22 cellular contexts compared by ENCODE assay signal in genomic region chr5:142330444-142330843, GRCh38. TPM values are rescaled to one million over a fixed set of nuclear protein-coding genes. Genes with fewer than 3 reads are reported as not detected.
DNase-seq lines count a peak whose midpoint lies in the region; ATAC-seq, FAIRE-seq and TF ChIP-seq lines count a peak whose summit lies in the region.
"Had no signal": no experiment of that assay in that cellular context is flagged by ENCODE, and none has a peak within 500 bp of the region (broad histone marks: within the 10 kb centered on the region; RNA-seq: fewer than 3 reads in every experiment).

No MANE protein-coding gene starts in this region.

- TF ChIP-seq POLR2A in HCT116 (IDR thresholded peaks at IDR 0.05; ENCODE audit: borderline replicate concordance, extremely low read depth, insufficient read depth, insufficient read length) (no peak), K562 (conservative IDR thresholded peaks at IDR 0.05) (no peak)

- no peak for DNase-seq in GM23338 (ENCODE audit: low spot score)
- no peak for DNase-seq in HCT116 (ENCODE audit: low read depth, low spot score)
- DNase-seq in K562 (ENCODE audit: extremely low read depth in 1 of 4, low spot score in 3 of 4) = no peak
- DNase-seq in activated CD4-positive, alpha-beta T cell treated with anti-CD3 and anti-CD28 coated beads for 48 hours = no peak
- DNase-seq in NCI-H1048 (lab: John Stamatoyannopoulos, UW) = no peak
- DNase-seq: AML-193; Caco-2; Calu3; CD4-positive, alpha-beta T cell; CD8-positive, alpha-beta T cell; DMS79 treated with DMSO at 0.1 percent for 48 hours; GF-D8 had no signal

- no peaks in the 10 kb centered on the region for H3K36me3 ChIP-seq in GM23338 (ENCODE audit: insufficient read depth)
- H3K36me3 ChIP-seq in HCT116 (ENCODE audit: control insufficient read depth in 1 of 2, insufficient read depth in 2 of 2, low read length in 2 of 2) = no peaks in the 10 kb centered on the region
- no peaks in the 10 kb centered on the region for H3K36me3 ChIP-seq in K562 (ENCODE audit: control insufficient read depth, insufficient read depth, low read length)
- H3K36me3 ChIP-seq: BLaER1 treated with 17β-estradiol and CSF1 and Interleukin-3, amounts not matched to agents 10 nM and 100 nM had no signal

- H3F3A ChIP-seq in GM23338 (replicated peaks; ENCODE audit: low read depth) = peaks cover 28% of the 10 kb centered on the region

- peaks cover 4% of the 10 kb centered on the region; the same call in 2 of the 3 replicates for H3K36me3 Mint-ChIP-seq in GM23338 (ENCODE audit: low read depth)
- H3K36me3 Mint-ChIP-seq: CD8-positive, alpha-beta T cell had no signal

- intact Hi-C loops in HCT116 (cut with micrococcal nuclease) = no loop called here
- intact Hi-C loops in K562 (cut with micrococcal nuclease) = no loop called here

- H3K4me2 ChIP-seq in GM23338 (0 out of 2 replicates have a peak overlapping the region, but pooled peaks have one; percentile 52), HCT116 (ENCODE audit: low read length) (no peak overlapping the region), K562 (ENCODE audit: insufficient read depth, low read length) (no peak overlapping the region)
- H3K4me2 ChIP-seq: A549; BLaER1 treated with 17β-estradiol and CSF1 and Interleukin-3, amounts not matched to agents 10 nM and 100 nM had no signal

- TF ChIP-seq CTCF in GM23338 (conservative IDR thresholded peaks at IDR 0.05; ENCODE audit: low read depth in 2 of 2) (no peak), HCT116 (IDR thresholded peaks at IDR 0.05 in 2 of 3, conservative IDR thresholded peaks at IDR 0.05 in 1 of 3; ENCODE audit: borderline replicate concordance in 1 of 3, insufficient read depth in 1 of 3, low read depth in 2 of 3, low read length in 2 of 3) (no peak), K562 (IDR thresholded peaks at IDR 0.05 in 2 of 3, conservative IDR thresholded peaks at IDR 0.05 in 1 of 3; ENCODE audit: insufficient read depth in 2 of 3, low read depth in 1 of 3, low read length in 3 of 3) (no peak)

- H3K4me3 Mint-ChIP-seq in GM23338 = no peak overlapping the region
- H3K4me3 Mint-ChIP-seq: B cell; CD4-positive, alpha-beta T cell; CD8-positive, alpha-beta T cell had no signal

- H2AFZ ChIP-seq in GM23338 = no peak overlapping the region
- H2AFZ ChIP-seq in HCT116 (ENCODE audit: low read depth, low read length, poor library complexity, severe bottlenecking) = no peak overlapping the region
- H2AFZ ChIP-seq in K562 (ENCODE audit: low read depth, low read length) = no peak overlapping the region

- H3K27me3 ChIP-seq in GM23338 (ENCODE audit: insufficient read depth) = no peaks in the 10 kb centered on the region
- H3K27me3 ChIP-seq in HCT116 (ENCODE audit: insufficient read depth, low read length) = no peaks in the 10 kb centered on the region
- H3K27me3 ChIP-seq in K562 (ENCODE audit: control insufficient read depth in 2 of 2, insufficient read depth in 2 of 2, low read length in 2 of 2) = no peaks in the 10 kb centered on the region

- H3K9me2 ChIP-seq in GM23338 (ENCODE audit: insufficient read depth) (peaks cover 6% of the 10 kb centered on the region), HCT116 (ENCODE audit: insufficient read depth) (no peaks in the 10 kb centered on the region)

- RAD21 ChIA-PET in HCT116 (lab: Charles Lee; ENCODE audit: low non-redundant PET in 1 of 2, low total read pairs in 2 of 2, uncharacterized antibody in 2 of 2, unreplicated experiment in 2 of 2) = no interaction called here

- CTCF ChIA-PET in HCT116 (lab: Charles Lee) = no interaction called here
- CTCF ChIA-PET in K562 (lab: Yijun Ruan, JAX; ENCODE audit: low intra/inter-chr PET ratio) = no interaction called here

- H3K79me2 ChIP-seq in GM23338 (replicated peaks; ENCODE audit: insufficient read depth) = peaks cover 39% of the 10 kb centered on the region
- H3K79me2 ChIP-seq in HCT116 (ENCODE audit: insufficient read depth, low read length) = peaks cover 50% of the 10 kb centered on the region
- H3K79me2 ChIP-seq in K562 (ENCODE audit: control insufficient read depth, insufficient read depth, low read length) = peaks cover 17% of the 10 kb centered on the region; the same call in 2 of the 3 replicates

- peaks cover 39% of the 10 kb centered on the region for H3K4me1 ChIP-seq in GM23338 (ENCODE audit: insufficient read depth)
- H3K4me1 ChIP-seq in HCT116 (ENCODE audit: control insufficient read depth in 1 of 2, insufficient read depth in 2 of 2, low read length in 2 of 2) = peaks cover 49 to 77% of the 10 kb centered on the region in 2 experiments
- H3K4me1 ChIP-seq in K562 (replicated peaks in 1 of 2; ENCODE audit: control insufficient read depth in 2 of 2, insufficient read depth in 2 of 2, low read length in 2 of 2) = peaks cover 15 to 18% of the 10 kb centered on the region in 2 experiments; a peak in 4 of 5 replicates

- H3K27ac ChIP-seq in GM23338 (ENCODE audit: low read depth) (peak overlapping the region; percentile 52; the same call in 1 of the 2 replicates), HCT116 (ENCODE audit: low read depth, low read length) (no peak overlapping the region), K562 (ENCODE audit: extremely low read depth, low read depth, low read length) (no peak overlapping the region)
- H3K27ac ChIP-seq: 22Rv1; A549; BLaER1 treated with 17β-estradiol and CSF1 and Interleukin-3, amounts not matched to agents 10 nM and 100 nM; C4-2B had no signal

- in situ Hi-C loops in K562 (cut with MboI) = no loop called here

- H3K4me1 Mint-ChIP-seq in GM23338 = peaks cover 52% of the 10 kb centered on the region

- H3K9me3 ChIP-seq in HCT116 (ENCODE audit: control insufficient read depth in 1 of 2, insufficient read depth in 1 of 2, low read depth in 1 of 2, low read length in 2 of 2) = no peaks in the 10 kb centered on the region
- no peaks in the 10 kb centered on the region for H3K9me3 ChIP-seq in K562 (replicated peaks; ENCODE audit: control insufficient read depth, insufficient read depth, low read depth, low read length)
- H3K9me3 ChIP-seq: A549; BLaER1 treated with 17β-estradiol and CSF1 and Interleukin-3, amounts not matched to agents 10 nM and 100 nM; Caco-2 had no signal

- H3K9me3 Mint-ChIP-seq in GM23338 = no peaks in the 10 kb centered on the region
- H3K9me3 Mint-ChIP-seq: CD4-positive, alpha-beta T cell; CD8-positive, alpha-beta T cell had no signal

- BruUV-seq in HCT116 (replicated peaks; lab: Mats Ljungman, UMichigan) (no TSS peak), K562 (replicated peaks; lab: Mats Ljungman, UMichigan) (no TSS peak)

- WGBS in K562 (ENCODE audit: insufficient coverage, low coverage, missing lambda C conversion rate) = 70% methylated on average over 2 of the region's 2 CpGs

- no peaks in the 10 kb centered on the region for H4K20me1 ChIP-seq in GM23338 (replicated peaks; ENCODE audit: insufficient read depth)
- H4K20me1 ChIP-seq in HCT116 (ENCODE audit: insufficient read depth) = no peaks in the 10 kb centered on the region
- no peaks in the 10 kb centered on the region for H4K20me1 ChIP-seq in K562 (replicated peaks; ENCODE audit: control insufficient read depth, insufficient read depth, low read length)
- H4K20me1 ChIP-seq: BLaER1 treated with 17β-estradiol and CSF1 and Interleukin-3, amounts not matched to agents 10 nM and 100 nM had no signal

- H3K4me3 ChIP-seq in GM23338 (no peak overlapping the region), HCT116 (replicated peaks in 1 of 2; ENCODE audit: low read depth in 1 of 2, low read length in 2 of 2) (no peak overlapping the region), K562 (no peak overlapping the region)
- H3K4me3 ChIP-seq: A549; BLaER1 treated with 17β-estradiol and CSF1 and Interleukin-3, amounts not matched to agents 10 nM and 100 nM had no signal

- H3K27me3 Mint-ChIP-seq in GM23338 (ENCODE audit: insufficient read depth, low read depth, poor library complexity) = peaks cover 9% of the 10 kb centered on the region

- POLR2A ChIA-PET in HCT116 (lab: Charles Lee) (interaction anchor here (0.7 to 1.1 kb wide), 2 partner anchors 9 to 24 kb away, joined by 3 read pairs; no protein-coding TSS in a partner anchor), K562 (lab: Yijun Ruan, JAX) (interaction anchor here (0.6 kb wide), 1 partner anchor 438 kb away, joined by 3 read pairs; no protein-coding TSS in a partner anchor)

- TF ChIP-seq EP300 in K562 (IDR thresholded peaks at IDR 0.05; ENCODE audit: low read length) = no peak

- peak overlapping the region; percentile 11 for H3K27ac Mint-ChIP-seq in GM23338
- H3K27ac Mint-ChIP-seq: B cell; CD4-positive, alpha-beta T cell; CD8-positive, alpha-beta T cell had no signal

- no peak overlapping the region for H3K9ac ChIP-seq in HCT116 (ENCODE audit: low read length)
- no peak overlapping the region for H3K9ac ChIP-seq in K562 (ENCODE audit: insufficient read depth in 1 of 2, low read depth in 2 of 2, low read length in 2 of 2)
- H3K9ac ChIP-seq: BLaER1 treated with 17β-estradiol and CSF1 and Interleukin-3, amounts not matched to agents 10 nM and 100 nM had no signal

- no peak for TF ChIP-seq RAD21 in HCT116 (IDR thresholded peaks at IDR 0.05; ENCODE audit: low read depth)
- TF ChIP-seq RAD21 in K562 (CRISPR knock-in tag; conservative IDR thresholded peaks at IDR 0.05 in 1 of 2, IDR thresholded peaks at IDR 0.05 in 1 of 2) = no peak

- no peak for FAIRE-seq in K562 (lab: Jason Lieb, UNC)
- FAIRE-seq: A549, D721Med, G401.6, GM12891, GM19239 had no signal

- no peaks in the 10 kb centered on the region for H3K9me1 ChIP-seq in K562 (ENCODE audit: control insufficient read depth, insufficient read depth, low read length)

- ATAC-seq in GM23338 (no peak), HCT116 (no peak), K562 (no peak), GM21381 (IDR thresholded peaks at IDR 0.05; ENCODE audit: unreplicated experiment) (no peak)
- ATAC-seq: A549; CD8-positive, alpha-beta T cell had no signal

RNA-seq across cellular contexts. Expression of gene SPRY4, which starts 5.6 kb away (rescaled TPM):
- total RNA-seq in GM23338 (2014; rRNA removed; shearing (Covaris generic)) = 177 and 240 TPM in 2 replicates
- polyA plus RNA-seq in GM23338 (2016; fragmentation: Nextera tagmentation; extraction: Ambion mirVana) (70.6 and 70.9 TPM in 2 replicates), K562 (2011; rRNA removed) (6.0 and 6.3 TPM in 2 replicates), K562 (2014; fragmentation: Illumina TruSeq; extraction: Trizol) (12.2 and 19.8 TPM in 2 replicates), K562 (2014; fragmentation: Nextera tagmentation; extraction: Ambion mirVana) (1 to 10 TPM; 2.6 to 3.1 TPM), K562 (2014; rRNA removed) (11.6 and 14.9 TPM in 2 replicates)
- total RNA-seq in HCT116 (2021; ENCODE audit: unreplicated experiment) (112 TPM), K562 (2014; rRNA removed) (11.2 and 20.4 TPM in 2 replicates), K562 (2014; rRNA removed; fragmentation: Illumina TruSeq; extraction: Trizol) (8.8 and 9.5 TPM in 2 replicates), K562 (2015; rRNA removed; fragmentation: Illumina TruSeq; extraction: Trizol) (7.1 and 8.9 TPM in 2 replicates), K562 (2021) (20.0 and 24.2 TPM in 2 replicates)
- 67.3 and 75.5 TPM in 2 replicates for polyA plus RNA-seq in HCT116 (2012)
- total RNA-seq in K562 (2011; cell fraction: chromatin; rRNA removed; ENCODE audit: low replicate concordance) = 49.3 and 108 TPM in 2 replicates
- total RNA-seq in K562 (2011; cell fraction: nucleolus; rRNA removed) = 62.4 and 87.6 TPM in 2 replicates
- 57.4 and 69.9 TPM in 2 replicates for total RNA-seq in K562 (2011; cell fraction: nucleoplasm; rRNA removed)
- polyA plus RNA-seq in K562 (2011; cell fraction: cytosol; rRNA removed) = 5.5 and 10.9 TPM in 2 replicates
- polyA plus RNA-seq in K562 (2011; cell fraction: nucleus; rRNA removed) = 15.8 and 47.7 TPM in 2 replicates
- polyA plus RNA-seq in K562 (2012) = 16.9 and 24.3 TPM in 2 replicates
- 9.9 and 18.2 TPM in 2 replicates for polyA minus RNA-seq in K562 (2011; rRNA and poly(A)+ RNA removed)
- 8.3 and 14.6 TPM in 2 replicates for polyA minus RNA-seq in K562 (2011; cell fraction: cytosol; rRNA and poly(A)+ RNA removed)
- 26.0 and 38.8 TPM in 2 replicates for polyA minus RNA-seq in K562 (2011; cell fraction: nucleus; rRNA and poly(A)+ RNA removed)
- total RNA-seq: B cell had no signal
